In genomic region chr14:35384386-35385041, GRCh38 we compare ENCODE assay signal across 10 cellular contexts. TPM values are rescaled to one million over a fixed set of nuclear protein-coding genes. Genes with fewer than 3 reads are reported as not detected.
DNase-seq lines count a peak whose midpoint lies in the region; ATAC-seq, FAIRE-seq and TF ChIP-seq lines count a peak whose summit lies in the region.
"Had no signal": no experiment of that assay in that cellular context is flagged by ENCODE, and none has a peak within 500 bp of the region (broad histone marks: within the 10 kb centered on the region; RNA-seq: fewer than 3 reads in every experiment).

No MANE protein-coding gene starts in this region.

- no peaks in the 10 kb centered on the region for H3K79me2 ChIP-seq in astrocyte (ENCODE audit: insufficient read depth, low read length)

- no peaks in the 10 kb centered on the region for H3K36me3 Mint-ChIP-seq in astrocyte (ENCODE audit: low read depth, unreplicated experiment)

- H3K4me1 ChIP-seq in astrocyte (ENCODE audit: insufficient read depth, low read length) (peaks cover 25% of the 10 kb centered on the region), prostate gland (replicated peaks) (peaks cover 5% of the 10 kb centered on the region)

- H3K27me3 ChIP-seq in astrocyte (ENCODE audit: insufficient read depth, low read length) = no peaks in the 10 kb centered on the region
- H3K27me3 ChIP-seq in prostate gland (replicated peaks; ENCODE audit: insufficient read depth) = no peaks in the 10 kb centered on the region

- no peaks in the 10 kb centered on the region for H3K9me3 Mint-ChIP-seq in astrocyte (ENCODE audit: unreplicated experiment)

- H3K27ac Mint-ChIP-seq in astrocyte (ENCODE audit: unreplicated experiment) = peak overlapping the region; percentile 93

- peaks cover 19% of the 10 kb centered on the region for H3K4me1 Mint-ChIP-seq in astrocyte (ENCODE audit: low read depth, unreplicated experiment)

- FAIRE-seq in astrocyte (lab: Jason Lieb, UNC) = peak; percentile 34

- no peaks in the 10 kb centered on the region for H3K9me3 ChIP-seq in astrocyte (ENCODE audit: insufficient read depth, low read depth, low read length)
- no peaks in the 10 kb centered on the region for H3K9me3 ChIP-seq in prostate gland

- TF ChIP-seq CTCF in AG10803 (conservative IDR thresholded peaks at IDR 0.05; ENCODE audit: low read length) (no peak; the same call in 1 of the 2 replicates), astrocyte (IDR thresholded peaks at IDR 0.05; ENCODE audit: insufficient read depth, low read depth, low read length) (no peak), prostate gland (IDR thresholded peaks at IDR 0.05) (peak in 1 of 4 experiments; percentile 4)

- peak overlapping the region; percentile 67 for H3K9ac ChIP-seq in astrocyte (ENCODE audit: low read length)

- H3K36me3 ChIP-seq in astrocyte (ENCODE audit: insufficient read depth, low read length) (no peaks in the 10 kb centered on the region), prostate gland (no peaks in the 10 kb centered on the region)

- WGBS in prostate gland = 48% methylated on average over 11 of the region's 12 CpGs

- H3K4me3 ChIP-seq in AG10803 (ENCODE audit: low read length) (no peak overlapping the region), astrocyte (ENCODE audit: insufficient read depth, low read depth, low read length) (no peak overlapping the region), prostate gland (no peak overlapping the region)

- DNase-seq in AG10803 (ENCODE audit: low read depth) (peak; percentile 94), astrocyte (ENCODE audit: low read depth) (peak; percentile 95), left cardiac atrium (peak; percentile 68), prostate gland (ENCODE audit: low spot score) (no peak), NCI-H446 (lab: John Stamatoyannopoulos, UW) (no peak), HuH-7.5 (ENCODE audit: low spot score) (no peak), epidermal melanocyte (ENCODE audit: insufficient read length, low spot score) (no peak), activated T-cell treated with anti-CD3 and anti-CD28 coated beads for 4 hours (no peak)
- DNase-seq: DND-41, NCI-H526 had no signal

- intact Hi-C loops in left cardiac atrium (cut with DNase I) = no loop called here
- intact Hi-C loops in prostate gland (cut with DNase I) = loop anchor here (1.0 to 5.0 kb wide), 3 partner anchors 19 to 92 kb away; partner anchors contain the start of gene PSMA6

- H4K20me1 ChIP-seq in astrocyte (ENCODE audit: insufficient read depth, low read length) = no peaks in the 10 kb centered on the region

- no peaks in the 10 kb centered on the region for H3K27me3 Mint-ChIP-seq in astrocyte (ENCODE audit: low read depth, unreplicated experiment)

- peak; percentile 43 to 75 for ATAC-seq in left cardiac atrium

- H3K27ac ChIP-seq in astrocyte (ENCODE audit: low read depth, low read length) (peak overlapping the region; percentile 83), prostate gland (peak overlapping the region; percentile 67 to 73)

- TF ChIP-seq POLR2A in prostate gland (IDR thresholded peaks at IDR 0.05) = no peak

- H3K4me3 Mint-ChIP-seq in astrocyte (ENCODE audit: unreplicated experiment) = no peak overlapping the region

- peak overlapping the region; percentile 59 for H3K4me2 ChIP-seq in astrocyte (ENCODE audit: low read length)

- H2AFZ ChIP-seq in astrocyte (ENCODE audit: low read depth, low read length) = peak overlapping the region; percentile 35

RNA-seq across cellular contexts. Expression of gene NFKBIA, which starts 20.0 kb away (rescaled TPM):
- 35.5 and 38.1 TPM in 2 replicates for total RNA-seq in astrocyte
- total RNA-seq in left cardiac atrium = 100 to 1,000 TPM in 1 of 2 donors, 10 to 100 TPM in 1; 99.0 to 103 TPM
- total RNA-seq in prostate gland = 100 to 1,000 TPM; 294 to 415 TPM

Comparison
In these comparisons a context has a peak if more than half of its experiments do, and no peak if none do; other contexts are left out.
1. DNase-seq: peak in AG10803 (single experiment), astrocyte (single experiment) and left cardiac atrium (single experiment); none in prostate gland (single experiment), NCI-H446 (0 of 2), HuH-7.5 (single experiment), epidermal melanocyte (single experiment) and activated T-cell treated with anti-CD3 and anti-CD28 coated beads for 4 hours (single experiment).